ENCODE assay signal across 12 cellular contexts in the genomic region with DNA sequence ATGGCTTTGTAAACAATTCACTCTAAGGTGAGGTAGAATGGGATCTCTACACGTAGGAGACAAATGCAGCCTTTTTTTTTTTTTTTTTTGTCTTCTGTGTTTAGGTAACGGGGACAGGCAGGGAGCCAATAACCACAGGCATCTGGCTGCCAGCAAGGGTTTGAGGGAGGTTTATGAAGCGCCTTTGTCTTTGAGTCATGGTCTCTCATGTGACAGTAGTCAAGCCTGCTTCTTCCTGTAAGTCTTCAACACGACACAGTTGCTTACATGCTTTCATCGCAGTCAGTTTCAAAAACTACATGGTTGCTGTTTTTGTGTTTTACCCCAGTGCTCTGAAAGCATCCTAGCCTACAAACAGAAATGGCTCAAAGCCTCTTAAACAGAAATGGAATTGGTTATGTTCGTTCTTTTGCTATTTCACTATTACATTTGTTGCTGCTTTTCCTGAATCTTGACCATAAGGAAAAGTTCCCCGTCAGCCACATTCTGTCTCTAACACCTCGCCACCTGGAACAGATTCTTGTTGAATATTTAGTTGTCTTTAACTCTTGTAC.
A peak's percentile ranks its signal among the peaks of the same experiment; 100 is the strongest.
DNase-seq lines count a peak whose midpoint lies in the region; ATAC-seq and TF ChIP-seq lines count a peak whose summit lies in the region.
"Had no signal": no experiment of that assay in that cellular context is flagged by ENCODE, and none has a peak within 500 bp of the region (broad histone marks: within the 10 kb centered on the region; RNA-seq: fewer than 3 reads in every experiment).

No MANE protein-coding gene starts in this region.

- no peak overlapping the region for H3K27ac Mint-ChIP-seq in activated CD8-positive, alpha-beta memory T cell treated with anti-CD3 and anti-CD28 coated beads, Interleukin-2, amount 10 ng/mL, durations not matched to agents 7 days and 5 days
- no peak overlapping the region for H3K27ac Mint-ChIP-seq in progenitor cell of endocrine pancreas

- WGBS in spleen, 5 donors: 55 to 64% (median 59%) methylated on average over 8 of the region's 8 CpGs

- ATAC-seq in foreskin keratinocyte (no peak), HG03571 (IDR thresholded peaks at IDR 0.05; ENCODE audit: unreplicated experiment) (no peak)
- ATAC-seq in activated CD8-positive, alpha-beta memory T cell treated with anti-CD3 and anti-CD28 coated beads, Interleukin-2, amount 10 ng/mL, durations not matched to agents 7 days and 5 days: no peak
- ATAC-seq: Panc1 had no signal

- no peak overlapping the region for H3K4me3 ChIP-seq in Jurkat, Clone E6-1 (ENCODE audit: low read length)
- no peak overlapping the region for H3K4me3 ChIP-seq in spleen
- H3K4me3 ChIP-seq: right atrium auricular region had no signal

- H3K27me3 ChIP-seq in foreskin keratinocyte: no peaks in the 10 kb centered on the region
- H3K27me3 ChIP-seq in spleen (replicated peaks in 1 of 7): no peaks in the 10 kb centered on the region
- H3K27me3 ChIP-seq: right atrium auricular region had no signal

- no peaks in the 10 kb centered on the region for H3K36me3 ChIP-seq in spleen
- H3K36me3 ChIP-seq: right atrium auricular region had no signal

- no peaks in the 10 kb centered on the region for H3K4me1 ChIP-seq in foreskin keratinocyte
- H3K4me1 ChIP-seq in spleen: no peaks in the 10 kb centered on the region
- H3K4me1 ChIP-seq: right atrium auricular region had no signal

- TF ChIP-seq CTCF in foreskin keratinocyte (conservative IDR thresholded peaks at IDR 0.05) (no peak), spleen (IDR thresholded peaks at IDR 0.05 in 8 of 11, conservative IDR thresholded peaks at IDR 0.05 in 3 of 11) (no peak), progenitor cell of endocrine pancreas (IDR thresholded peaks at IDR 0.05; ENCODE audit: unreplicated experiment) (no peak)

- no peaks in the 10 kb centered on the region for H3K9me3 ChIP-seq in spleen
- H3K9me3 ChIP-seq: right atrium auricular region had no signal

- no peak overlapping the region for H3K27ac ChIP-seq in foreskin keratinocyte
- H3K27ac ChIP-seq in spleen: no peak overlapping the region
- H3K27ac ChIP-seq: right atrium auricular region had no signal

- H3K27me3 Mint-ChIP-seq in activated CD8-positive, alpha-beta memory T cell treated with anti-CD3 and anti-CD28 coated beads, Interleukin-2, amount 10 ng/mL, durations not matched to agents 7 days and 5 days: peaks cover 13% of the 10 kb centered on the region
- H3K27me3 Mint-ChIP-seq in progenitor cell of endocrine pancreas: no peaks in the 10 kb centered on the region

- CTCF ChIA-PET in activated CD8-positive, alpha-beta memory T cell treated with anti-CD3 and anti-CD28 coated beads, Interleukin-2, amount 10 ng/mL, durations not matched to agents 7 days and 5 days (lab: Charles Lee): no interaction called here

- intact Hi-C loops in spleen (cut with DNase I; ENCODE audit: low total_unique reads): no loop called here

- DNase-seq in DMS79 (lab: John Stamatoyannopoulos, UW): peak; percentile 70
- peak; percentile 71 for DNase-seq in Jurkat, Clone E6-1 (ENCODE audit: low read depth, low spot score)
- peak; percentile 1 for DNase-seq in SIG-M5 (lab: John Stamatoyannopoulos, UW)
- DNase-seq in foreskin keratinocyte: peak; percentile 29 to 60
- no peak for DNase-seq in spleen
- no peak for DNase-seq in activated CD8-positive, alpha-beta memory T cell treated with anti-CD3 and anti-CD28 coated beads, Interleukin-2, amount 10 ng/mL, durations not matched to agents 7 days and 5 days
- no peak for DNase-seq in progenitor cell of endocrine pancreas (ENCODE audit: low spot score, unreplicated experiment)
- DNase-seq: activated effector memory CD4-positive, alpha-beta T cell treated with anti-CD3 and anti-CD28 coated beads, Interleukin-2, amount 50 U/mL, for 16 hours; hippocampal formation had no signal

- H3K4me3 Mint-ChIP-seq in activated CD8-positive, alpha-beta memory T cell treated with anti-CD3 and anti-CD28 coated beads, Interleukin-2, amount 10 ng/mL, durations not matched to agents 7 days and 5 days: no peak overlapping the region
- no peak overlapping the region for H3K4me3 Mint-ChIP-seq in progenitor cell of endocrine pancreas (ENCODE audit: low read depth)

- H3K9me3 Mint-ChIP-seq in activated CD8-positive, alpha-beta memory T cell treated with anti-CD3 and anti-CD28 coated beads, Interleukin-2, amount 10 ng/mL, durations not matched to agents 7 days and 5 days (ENCODE audit: low read depth): no peaks in the 10 kb centered on the region
- H3K9me3 Mint-ChIP-seq in progenitor cell of endocrine pancreas (ENCODE audit: low read depth): no peaks in the 10 kb centered on the region

- no peaks in the 10 kb centered on the region for H3K4me1 Mint-ChIP-seq in activated CD8-positive, alpha-beta memory T cell treated with anti-CD3 and anti-CD28 coated beads, Interleukin-2, amount 10 ng/mL, durations not matched to agents 7 days and 5 days
- H3K4me1 Mint-ChIP-seq in progenitor cell of endocrine pancreas (ENCODE audit: low read depth): no peaks in the 10 kb centered on the region

- TF ChIP-seq POLR2A in spleen (IDR thresholded peaks at IDR 0.05): no peak

- H3K36me3 Mint-ChIP-seq in activated CD8-positive, alpha-beta memory T cell treated with anti-CD3 and anti-CD28 coated beads, Interleukin-2, amount 10 ng/mL, durations not matched to agents 7 days and 5 days: no peaks in the 10 kb centered on the region
- no peaks in the 10 kb centered on the region for H3K36me3 Mint-ChIP-seq in progenitor cell of endocrine pancreas (ENCODE audit: insufficient read depth)

Comparison
In these comparisons a context has a peak if more than half of its experiments do, and no peak if none do; other contexts are left out.
1. DNase-seq: peak in DMS79 (single experiment), Jurkat, Clone E6-1 (single experiment), SIG-M5 (single experiment) and foreskin keratinocyte (2 of 2); none in spleen (single experiment), activated CD8-positive, alpha-beta memory T cell treated with anti-CD3 and anti-CD28 coated beads, Interleukin-2, amount 10 ng/mL, durations not matched to agents 7 days and 5 days (single experiment) and progenitor cell of endocrine pancreas (single experiment).